Comparison of ENCODE assay signal across 14 cellular contexts in genomic region chr16:694863-695354, GRCh38. TPM values are rescaled to one million over a fixed set of nuclear protein-coding genes. Genes with fewer than 3 reads are reported as not detected.
A peak's percentile ranks its signal among the peaks of the same experiment; 100 is the strongest.
DNase-seq lines count a peak whose midpoint lies in the region; ATAC-seq, FAIRE-seq and TF ChIP-seq lines count a peak whose summit lies in the region.
"Had no signal": no experiment of that assay in that cellular context is flagged by ENCODE, and none has a peak within 500 bp of the region (broad histone marks: within the 10 kb centered on the region; RNA-seq: fewer than 3 reads in every experiment).

No MANE protein-coding gene starts in this region.

- intact Hi-C loops in HepG2 (cut with micrococcal nuclease; ENCODE audit: unreplicated experiment) (no loop called here), right lobe of liver (cut with DNase I) (no loop called here)

- H3K27me3 ChIP-seq in HepG2 (ENCODE audit: control insufficient read depth in 1 of 2, insufficient read depth in 2 of 2, low read length in 2 of 2) (peaks cover 12 to 40% of the 10 kb centered on the region in 2 experiments), right lobe of liver (peaks cover 0 to 19% of the 10 kb centered on the region in 2 donors), iPS-18a (ENCODE audit: control insufficient read depth, insufficient read depth, low read length) (peaks cover 88% of the 10 kb centered on the region), BE2C (no peaks in the 10 kb centered on the region)
- H3K27me3 ChIP-seq: ovary had no signal

- H3K4me3 ChIP-seq in HepG2 (replicated peaks in 1 of 3; ENCODE audit: insufficient read depth in 1 of 3, low read depth in 2 of 3, low read length in 3 of 3) = peak overlapping the region; percentile 34 to 69 (median 57); a peak in 5 of 6 replicates
- H3K4me3 ChIP-seq in right lobe of liver = no peak overlapping the region
- peak overlapping the region; percentile 51 for H3K4me3 ChIP-seq in iPS-18a (ENCODE audit: low read length)
- peak overlapping the region; percentile 19 for H3K4me3 ChIP-seq in urinary bladder (ENCODE audit: low read depth, low read length)
- H3K4me3 ChIP-seq in BE2C (ENCODE audit: low read depth, low read length) = no peak overlapping the region
- H3K4me3 ChIP-seq: ovary had no signal

- no TSS peak for BruUV-seq in HepG2 (replicated peaks; lab: Mats Ljungman, UMichigan)

- TF ChIP-seq POLR2A in HepG2 (IDR thresholded peaks at IDR 0.05; ENCODE audit: insufficient read depth in 1 of 2, low read depth in 2 of 2, low read length in 2 of 2) (no peak), right lobe of liver (IDR thresholded peaks at IDR 0.05) (no peak)

- H3K36me3 ChIP-seq in HepG2 (replicated peaks in 1 of 2; ENCODE audit: control insufficient read depth in 1 of 2, insufficient read depth in 2 of 2, low read length in 2 of 2) = no peaks in the 10 kb centered on the region
- H3K36me3 ChIP-seq in right lobe of liver = no peaks in the 10 kb centered on the region
- H3K36me3 ChIP-seq in iPS-18a (ENCODE audit: control insufficient read depth, low read depth, low read length) = no peaks in the 10 kb centered on the region
- no peaks in the 10 kb centered on the region for H3K36me3 ChIP-seq in urinary bladder (ENCODE audit: insufficient read depth)
- peaks cover 9% of the 10 kb centered on the region for H3K36me3 ChIP-seq in BE2C
- H3K36me3 ChIP-seq: esophagus muscularis mucosa, ovary had no signal

- 22% methylated on average over 15 of the region's 37 CpGs for WGBS in HepG2 (ENCODE audit: low lambda C conversion rate)
- 0% methylated on average over 1 of the region's 37 CpGs for WGBS in right lobe of liver (ENCODE audit: insufficient coverage, low coverage, low lambda C conversion rate, missing lambda C conversion rate)
- 1% methylated on average over 37 of the region's 37 CpGs for WGBS in urinary bladder

- TF ChIP-seq EP300 in HepG2 (IDR thresholded peaks at IDR 0.05; ENCODE audit: low read depth in 2 of 2, low read length in 2 of 2) (no peak), HepG2 (CRISPR knock-in tag; IDR thresholded peaks at IDR 0.05; ENCODE audit: borderline replicate concordance) (no peak)

- no peak for DNase-seq in HepG2 (ENCODE audit: low spot score)
- DNase-seq in right lobe of liver = no peak
- DNase-seq in T-helper 22 cell (ENCODE audit: low read depth) = peak; percentile 51
- DNase-seq in NCI-H82 (lab: John Stamatoyannopoulos, UW) = no peak
- DNase-seq in BE2C = no peak
- DNase-seq: aorta, kidney glomerular epithelial cell, ovary, SIG-M5 had no signal

- CTCF ChIA-PET in HepG2 (lab: Yijun Ruan, JAX; ENCODE audit: low intra/inter-chr PET ratio, low total read pairs) = no interaction called here

- H4K20me1 ChIP-seq in HepG2 (ENCODE audit: insufficient read depth, low read length) = no peaks in the 10 kb centered on the region

- no peak for TF ChIP-seq RAD21 in HepG2 (CRISPR knock-in tag; IDR thresholded peaks at IDR 0.05)

- no peak for FAIRE-seq in HepG2 (lab: Jason Lieb, UNC)

- H3K9ac ChIP-seq in HepG2 (ENCODE audit: insufficient read depth, low read depth, low read length) = peak overlapping the region; percentile 46; the same call in 1 of the 2 replicates
- no peak overlapping the region for H3K9ac ChIP-seq in iPS-18a (ENCODE audit: low read length)

- POLR2A ChIA-PET in HepG2 (lab: Yijun Ruan, JAX) = interaction anchor here (0.6 to 3.4 kb wide), 8 partner anchors 12 to 66 kb away, joined by 3 to 21 read pairs (median 4); partner anchors contain the start of genes ANTKMT, MSLN, RHBDL1 and STUB1

- H3K4me1 ChIP-seq in HepG2 (ENCODE audit: insufficient read depth, low read length) (peaks cover 13% of the 10 kb centered on the region), right lobe of liver (peaks cover 0 to 5% (median 2%) of the 10 kb centered on the region in 4 donors), iPS-18a (ENCODE audit: control insufficient read depth, low read depth, low read length) (no peaks in the 10 kb centered on the region), urinary bladder (ENCODE audit: insufficient read depth) (no peaks in the 10 kb centered on the region), BE2C (no peaks in the 10 kb centered on the region)

- TF ChIP-seq CTCF in HepG2 (CRISPR knock-in tag; IDR thresholded peaks at IDR 0.05) (no peak), right lobe of liver (IDR thresholded peaks at IDR 0.05) (no peak), BE2C (IDR thresholded peaks at IDR 0.05; ENCODE audit: low read depth, low read length) (no peak)

- H2AFZ ChIP-seq in HepG2 (ENCODE audit: low read length) = no peak overlapping the region

- ATAC-seq in HepG2 = no peak
- no peak for ATAC-seq in right lobe of liver
- ATAC-seq in GM18861 (IDR thresholded peaks at IDR 0.05; ENCODE audit: unreplicated experiment) = no peak

- peak overlapping the region; percentile 84 for H3K4me2 ChIP-seq in HepG2 (ENCODE audit: low read depth, low read length)

- H3K27ac ChIP-seq in HepG2 (ENCODE audit: extremely low read length, insufficient read depth, low read length) (no peak overlapping the region), right lobe of liver (no peak overlapping the region), iPS-18a (ENCODE audit: low read length) (no peak overlapping the region), urinary bladder (ENCODE audit: low read depth) (no peak overlapping the region)
- H3K27ac ChIP-seq: esophagus muscularis mucosa, ovary had no signal

- H3K9me3 ChIP-seq in HepG2 (ENCODE audit: low read length) (no peaks in the 10 kb centered on the region), right lobe of liver (no peaks in the 10 kb centered on the region), iPS-18a (ENCODE audit: control insufficient read depth, low read depth, low read length) (no peaks in the 10 kb centered on the region), BE2C (no peaks in the 10 kb centered on the region)
- H3K9me3 ChIP-seq: esophagus muscularis mucosa, ovary had no signal

- no peaks in the 10 kb centered on the region for H3K79me2 ChIP-seq in HepG2 (ENCODE audit: insufficient read depth, low read length)

- in situ Hi-C loops in HepG2 (cut with HindIII; ENCODE audit: extremely low pct_ligation_motif_present, low pct_unique_long_range_greater_than_20kb) = no loop called here

RNA-seq across cellular contexts. Expression of gene WDR24, which starts 4.7 kb away (rescaled TPM):
- total RNA-seq in HepG2 (2016; rRNA removed; fragmentation: Illumina TruSeq; extraction: Trizol) = 1.4 and 3.8 TPM in 2 replicates
- total RNA-seq in HepG2 (2016; cell fraction: cytosol; rRNA removed; fragmentation: Illumina TruSeq; extraction: Trizol; ENCODE audit: low read depth) = 0.35 and 0.40 TPM in 2 replicates
- total RNA-seq in HepG2 (2016; cell fraction: insoluble cytoplasmic fraction; rRNA removed; fragmentation: Illumina TruSeq; extraction: Trizol) = 1.2 and 4.3 TPM in 2 replicates
- total RNA-seq in HepG2 (2016; cell fraction: membrane; rRNA removed; fragmentation: Illumina TruSeq; extraction: Trizol) = 0.83 and 1.7 TPM in 2 replicates
- total RNA-seq in HepG2 (2016; cell fraction: nucleus; rRNA removed; fragmentation: Illumina TruSeq; extraction: Trizol) = 6.4 and 7.9 TPM in 2 replicates
- 4.5 and 8.3 TPM in 2 replicates for polyA plus RNA-seq in HepG2 (2011; rRNA removed)
- 1.3 and 1.9 TPM in 2 replicates for polyA plus RNA-seq in HepG2 (2011; cell fraction: cytosol; rRNA removed)
- polyA plus RNA-seq in HepG2 (2011; cell fraction: nucleus; rRNA removed) = 117 and 130 TPM in 2 replicates
- 4.1 and 6.2 TPM in 2 replicates for polyA plus RNA-seq in HepG2 (2012)
- 0.34 and 0.43 TPM in 2 replicates for polyA plus RNA-seq in HepG2 (2016; cell fraction: cytosol; fragmentation: Illumina TruSeq; extraction: Trizol; ENCODE audit: low read depth)
- polyA plus RNA-seq in HepG2 (2016; cell fraction: insoluble cytoplasmic fraction; fragmentation: Illumina TruSeq; extraction: Trizol; ENCODE audit: low read depth) = 0.93 and 2.0 TPM in 2 replicates
- 0.53 and 0.66 TPM in 2 replicates for polyA plus RNA-seq in HepG2 (2016; cell fraction: membrane; fragmentation: Illumina TruSeq; extraction: Trizol; ENCODE audit: low read depth)
- 17.5 and 18.7 TPM in 2 replicates for polyA plus RNA-seq in HepG2 (2016; cell fraction: nucleus; fragmentation: Illumina TruSeq; extraction: Trizol; ENCODE audit: insufficient read depth, low read depth)
- polyA minus RNA-seq in HepG2 (2011; rRNA and poly(A)+ RNA removed; ENCODE audit: low replicate concordance) = 9.5 and 10.1 TPM in 2 replicates
- polyA minus RNA-seq in HepG2 (2011; cell fraction: cytosol; rRNA and poly(A)+ RNA removed) = 1.4 and 1.5 TPM in 2 replicates
- polyA minus RNA-seq in HepG2 (2011; cell fraction: nucleus; rRNA and poly(A)+ RNA removed) = 13.9 and 15.6 TPM in 2 replicates
- total RNA-seq in right lobe of liver = 10 to 100 TPM in 1 of 6 experiments, 1 to 10 TPM in 5; 5.5 to 11.7 (median 9.7) TPM
- 2.7 TPM for total RNA-seq in urinary bladder
- 12.9 TPM for polyA plus RNA-seq in urinary bladder
- 67.0 TPM for polyA plus RNA-seq in BE2C (2012; ENCODE audit: insufficient read depth, insufficient read length, low read depth)

RNA-seq across cellular contexts. Expression of gene FBXL16, which starts 10.7 kb away (rescaled TPM):
- total RNA-seq in HepG2 (2016; rRNA removed; fragmentation: Illumina TruSeq; extraction: Trizol) (0.20 and 0.22 TPM in 2 replicates), right lobe of liver (1 to 10 TPM in 2 of 6 experiments, under 1 TPM in 1, not detected in 3; 0.05 to 2.3 (median 1.7) TPM), urinary bladder (0.26 TPM)
- total RNA-seq in HepG2 (2016; cell fraction: cytosol; rRNA removed; fragmentation: Illumina TruSeq; extraction: Trizol; ENCODE audit: low read depth) = 0.10 TPM in 1 of 2 replicates, not detected in the other
- 0.19 TPM in 1 of 2 replicates, not detected in the other for total RNA-seq in HepG2 (2016; cell fraction: insoluble cytoplasmic fraction; rRNA removed; fragmentation: Illumina TruSeq; extraction: Trizol)
- 0.10 and 0.22 TPM in 2 replicates for total RNA-seq in HepG2 (2016; cell fraction: membrane; rRNA removed; fragmentation: Illumina TruSeq; extraction: Trizol)
- total RNA-seq in HepG2 (2016; cell fraction: nucleus; rRNA removed; fragmentation: Illumina TruSeq; extraction: Trizol) = 0.19 TPM in 1 of 2 replicates, not detected in the other
- polyA plus RNA-seq in HepG2 (2011; rRNA removed) (2.0 and 2.2 TPM in 2 replicates), urinary bladder (0.68 TPM)
- polyA plus RNA-seq in HepG2 (2011; cell fraction: cytosol; rRNA removed) = 1.6 and 3.1 TPM in 2 replicates
- polyA plus RNA-seq in HepG2 (2011; cell fraction: nucleus; rRNA removed) = 4.4 and 5.3 TPM in 2 replicates
- 2.8 and 5.8 TPM in 2 replicates for polyA plus RNA-seq in HepG2 (2012)
- 0.14 and 2.9 TPM in 2 replicates for polyA plus RNA-seq in HepG2 (2016; cell fraction: cytosol; fragmentation: Illumina TruSeq; extraction: Trizol; ENCODE audit: low read depth)
- 0.45 and 0.64 TPM in 2 replicates for polyA plus RNA-seq in HepG2 (2016; cell fraction: insoluble cytoplasmic fraction; fragmentation: Illumina TruSeq; extraction: Trizol; ENCODE audit: low read depth)
- 0.38 and 0.42 TPM in 2 replicates for polyA plus RNA-seq in HepG2 (2016; cell fraction: membrane; fragmentation: Illumina TruSeq; extraction: Trizol; ENCODE audit: low read depth)
- polyA plus RNA-seq in HepG2 (2016; cell fraction: nucleus; fragmentation: Illumina TruSeq; extraction: Trizol; ENCODE audit: insufficient read depth, low read depth) = 0.35 and 0.36 TPM in 2 replicates
- polyA minus RNA-seq in HepG2 (2011; rRNA and poly(A)+ RNA removed; ENCODE audit: low replicate concordance) = 4.1 and 8.8 TPM in 2 replicates
- 1.8 and 2.7 TPM in 2 replicates for polyA minus RNA-seq in HepG2 (2011; cell fraction: cytosol; rRNA and poly(A)+ RNA removed)
- 0.52 and 0.99 TPM in 2 replicates for polyA minus RNA-seq in HepG2 (2011; cell fraction: nucleus; rRNA and poly(A)+ RNA removed)
- polyA plus RNA-seq in BE2C (2012; ENCODE audit: insufficient read depth, insufficient read length, low read depth) = 94.6 TPM
- polyA plus RNA-seq: aorta had no signal

RNA-seq across cellular contexts. Expression of gene JMJD8, which starts 10.8 kb away (rescaled TPM):
- total RNA-seq in HepG2 (2016; rRNA removed; fragmentation: Illumina TruSeq; extraction: Trizol) = 0.55 and 2.6 TPM in 2 replicates
- total RNA-seq in HepG2 (2016; cell fraction: cytosol; rRNA removed; fragmentation: Illumina TruSeq; extraction: Trizol; ENCODE audit: low read depth) = 0.40 and 0.88 TPM in 2 replicates
- 0.77 and 3.8 TPM in 2 replicates for total RNA-seq in HepG2 (2016; cell fraction: insoluble cytoplasmic fraction; rRNA removed; fragmentation: Illumina TruSeq; extraction: Trizol)
- 1.2 and 1.4 TPM in 2 replicates for total RNA-seq in HepG2 (2016; cell fraction: membrane; rRNA removed; fragmentation: Illumina TruSeq; extraction: Trizol)
- 5.1 and 7.1 TPM in 2 replicates for total RNA-seq in HepG2 (2016; cell fraction: nucleus; rRNA removed; fragmentation: Illumina TruSeq; extraction: Trizol)
- 11.8 and 17.3 TPM in 2 replicates for polyA plus RNA-seq in HepG2 (2011; rRNA removed)
- polyA plus RNA-seq in HepG2 (2011; cell fraction: cytosol; rRNA removed) = 4.0 and 8.1 TPM in 2 replicates
- 157 and 173 TPM in 2 replicates for polyA plus RNA-seq in HepG2 (2011; cell fraction: nucleus; rRNA removed)
- 6.9 and 9.3 TPM in 2 replicates for polyA plus RNA-seq in HepG2 (2012)
- polyA plus RNA-seq in HepG2 (2016; cell fraction: cytosol; fragmentation: Illumina TruSeq; extraction: Trizol; ENCODE audit: low read depth) = 0.87 and 1.2 TPM in 2 replicates
- 1.8 and 2.0 TPM in 2 replicates for polyA plus RNA-seq in HepG2 (2016; cell fraction: insoluble cytoplasmic fraction; fragmentation: Illumina TruSeq; extraction: Trizol; ENCODE audit: low read depth)
- polyA plus RNA-seq in HepG2 (2016; cell fraction: membrane; fragmentation: Illumina TruSeq; extraction: Trizol; ENCODE audit: low read depth) = 1.7 TPM in 2 replicates
- polyA plus RNA-seq in HepG2 (2016; cell fraction: nucleus; fragmentation: Illumina TruSeq; extraction: Trizol; ENCODE audit: insufficient read depth, low read depth) = 33.6 and 33.9 TPM in 2 replicates
- polyA minus RNA-seq in HepG2 (2011; rRNA and poly(A)+ RNA removed; ENCODE audit: low replicate concordance) = 2.1 and 48.1 TPM in 2 replicates
- 1.9 and 3.5 TPM in 2 replicates for polyA minus RNA-seq in HepG2 (2011; cell fraction: cytosol; rRNA and poly(A)+ RNA removed)
- polyA minus RNA-seq in HepG2 (2011; cell fraction: nucleus; rRNA and poly(A)+ RNA removed) = 6.3 and 7.6 TPM in 2 replicates
- total RNA-seq in right lobe of liver = 10 to 100 TPM; 26.9 to 68.1 (median 36.9) TPM
- total RNA-seq in urinary bladder = 28.3 TPM
- 91.4 TPM for polyA plus RNA-seq in urinary bladder
- polyA plus RNA-seq in BE2C (2012; ENCODE audit: insufficient read depth, insufficient read length, low read depth) = 327 TPM

RNA-seq across cellular contexts. Expression of gene STUB1, which starts 14.7 kb away (rescaled TPM):
- 78.2 and 79.9 TPM in 2 replicates for total RNA-seq in HepG2 (2016; rRNA removed; fragmentation: Illumina TruSeq; extraction: Trizol)
- 125 and 168 TPM in 2 replicates for total RNA-seq in HepG2 (2016; cell fraction: cytosol; rRNA removed; fragmentation: Illumina TruSeq; extraction: Trizol; ENCODE audit: low read depth)
- 64.5 and 82.1 TPM in 2 replicates for total RNA-seq in HepG2 (2016; cell fraction: insoluble cytoplasmic fraction; rRNA removed; fragmentation: Illumina TruSeq; extraction: Trizol)
- 131 and 166 TPM in 2 replicates for total RNA-seq in HepG2 (2016; cell fraction: membrane; rRNA removed; fragmentation: Illumina TruSeq; extraction: Trizol)
- total RNA-seq in HepG2 (2016; cell fraction: nucleus; rRNA removed; fragmentation: Illumina TruSeq; extraction: Trizol) = 43.4 and 46.1 TPM in 2 replicates
- 52.9 and 59.6 TPM in 2 replicates for polyA plus RNA-seq in HepG2 (2011; rRNA removed)
- 46.6 and 58.6 TPM in 2 replicates for polyA plus RNA-seq in HepG2 (2011; cell fraction: cytosol; rRNA removed)
- polyA plus RNA-seq in HepG2 (2011; cell fraction: nucleus; rRNA removed) = 79.7 and 81.3 TPM in 2 replicates
- polyA plus RNA-seq in HepG2 (2012) = 27.7 and 37.3 TPM in 2 replicates
- 114 and 130 TPM in 2 replicates for polyA plus RNA-seq in HepG2 (2016; cell fraction: cytosol; fragmentation: Illumina TruSeq; extraction: Trizol; ENCODE audit: low read depth)
- 75.6 and 85.1 TPM in 2 replicates for polyA plus RNA-seq in HepG2 (2016; cell fraction: insoluble cytoplasmic fraction; fragmentation: Illumina TruSeq; extraction: Trizol; ENCODE audit: low read depth)
- 124 and 138 TPM in 2 replicates for polyA plus RNA-seq in HepG2 (2016; cell fraction: membrane; fragmentation: Illumina TruSeq; extraction: Trizol; ENCODE audit: low read depth)
- 73.2 and 92.9 TPM in 2 replicates for polyA plus RNA-seq in HepG2 (2016; cell fraction: nucleus; fragmentation: Illumina TruSeq; extraction: Trizol; ENCODE audit: insufficient read depth, low read depth)
- 32.3 and 38.9 TPM in 2 replicates for polyA minus RNA-seq in HepG2 (2011; rRNA and poly(A)+ RNA removed; ENCODE audit: low replicate concordance)
- polyA minus RNA-seq in HepG2 (2011; cell fraction: cytosol; rRNA and poly(A)+ RNA removed) = 6.7 and 10.7 TPM in 2 replicates
- polyA minus RNA-seq in HepG2 (2011; cell fraction: nucleus; rRNA and poly(A)+ RNA removed) = 18.6 and 20.1 TPM in 2 replicates
- total RNA-seq in right lobe of liver = 10 to 100 TPM; 37.3 to 69.6 (median 54.3) TPM
- 29.4 TPM for total RNA-seq in urinary bladder
- polyA plus RNA-seq in urinary bladder = 132 TPM
- 418 TPM for polyA plus RNA-seq in BE2C (2012; ENCODE audit: insufficient read depth, insufficient read length, low read depth)

RNA-seq across cellular contexts. Expression of gene RHBDL1, which starts 19.4 kb away (rescaled TPM):
- total RNA-seq in HepG2 (2016; rRNA removed; fragmentation: Illumina TruSeq; extraction: Trizol) (0.87 and 1.8 TPM in 2 replicates), right lobe of liver (1 to 10 TPM in 1 of 6 experiments, under 1 TPM in 5; 0.37 to 1.1 (median 0.60) TPM), urinary bladder (0.95 TPM)
- 0.79 and 0.81 TPM in 2 replicates for total RNA-seq in HepG2 (2016; cell fraction: cytosol; rRNA removed; fragmentation: Illumina TruSeq; extraction: Trizol; ENCODE audit: low read depth)
- total RNA-seq in HepG2 (2016; cell fraction: insoluble cytoplasmic fraction; rRNA removed; fragmentation: Illumina TruSeq; extraction: Trizol) = 0.74 and 2.3 TPM in 2 replicates
- total RNA-seq in HepG2 (2016; cell fraction: membrane; rRNA removed; fragmentation: Illumina TruSeq; extraction: Trizol) = 0.45 and 1.1 TPM in 2 replicates
- 2.0 and 3.2 TPM in 2 replicates for total RNA-seq in HepG2 (2016; cell fraction: nucleus; rRNA removed; fragmentation: Illumina TruSeq; extraction: Trizol)
- polyA plus RNA-seq in HepG2 (2011; rRNA removed) (3.8 and 5.3 TPM in 2 replicates), urinary bladder (1.3 TPM)
- 1.8 and 3.5 TPM in 2 replicates for polyA plus RNA-seq in HepG2 (2011; cell fraction: cytosol; rRNA removed)
- polyA plus RNA-seq in HepG2 (2011; cell fraction: nucleus; rRNA removed) = 77.4 and 90.6 TPM in 2 replicates
- polyA plus RNA-seq in HepG2 (2012) = 1.8 and 3.6 TPM in 2 replicates
- 0.59 and 0.78 TPM in 2 replicates for polyA plus RNA-seq in HepG2 (2016; cell fraction: cytosol; fragmentation: Illumina TruSeq; extraction: Trizol; ENCODE audit: low read depth)
- polyA plus RNA-seq in HepG2 (2016; cell fraction: insoluble cytoplasmic fraction; fragmentation: Illumina TruSeq; extraction: Trizol; ENCODE audit: low read depth) = 0.68 and 0.70 TPM in 2 replicates
- 0.38 and 0.56 TPM in 2 replicates for polyA plus RNA-seq in HepG2 (2016; cell fraction: membrane; fragmentation: Illumina TruSeq; extraction: Trizol; ENCODE audit: low read depth)
- 6.7 and 9.7 TPM in 2 replicates for polyA plus RNA-seq in HepG2 (2016; cell fraction: nucleus; fragmentation: Illumina TruSeq; extraction: Trizol; ENCODE audit: insufficient read depth, low read depth)
- polyA minus RNA-seq in HepG2 (2011; rRNA and poly(A)+ RNA removed; ENCODE audit: low replicate concordance) = 1.4 and 3.1 TPM in 2 replicates
- polyA minus RNA-seq in HepG2 (2011; cell fraction: cytosol; rRNA and poly(A)+ RNA removed) = 0.70 and 0.99 TPM in 2 replicates
- 3.9 and 4.6 TPM in 2 replicates for polyA minus RNA-seq in HepG2 (2011; cell fraction: nucleus; rRNA and poly(A)+ RNA removed)
- polyA plus RNA-seq in BE2C (2012; ENCODE audit: insufficient read depth, insufficient read length, low read depth) = 2.8 TPM
- polyA plus RNA-seq: CD14-positive monocyte had no signal

Comparison
In these comparisons a context has a peak if more than half of its experiments do, and no peak if none do; other contexts are left out.
1. H3K4me3 ChIP-seq: peak in HepG2 (3 of 3), iPS-18a (single experiment) and urinary bladder (single experiment); none in right lobe of liver (0 of 3) and BE2C (single experiment).